Comparison of ENCODE assay signal across 11 cellular contexts in genomic region chrX:53085661-53086229, GRCh38. TPM values are rescaled to one million over a fixed set of nuclear protein-coding genes. Genes with fewer than 3 reads are reported as not detected.
A peak's percentile ranks its signal among the peaks of the same experiment; 100 is the strongest.
DNase-seq lines count a peak whose midpoint lies in the region; ATAC-seq and TF ChIP-seq lines count a peak whose summit lies in the region.
"Had no signal": no experiment of that assay in that cellular context is flagged by ENCODE, and none has a peak within 500 bp of the region (broad histone marks: within the 10 kb centered on the region; RNA-seq: fewer than 3 reads in every experiment).

No MANE protein-coding gene starts in this region.

- H3K4me1 ChIP-seq in right atrium auricular region, result peaks cover 0 to 25% of the 10 kb centered on the region in 2 donors
- peaks cover 0 to 20% (median 5%) of the 10 kb centered on the region in 4 donors for H3K4me1 ChIP-seq in transverse colon
- H3K4me1 ChIP-seq in ovary (ENCODE audit: insufficient read depth), result peaks cover 3% of the 10 kb centered on the region

- no peak for TF ChIP-seq CTCF in right atrium auricular region (IDR thresholded peaks at IDR 0.05)
- no peak for TF ChIP-seq CTCF in transverse colon (IDR thresholded peaks at IDR 0.05)
- no peak for TF ChIP-seq CTCF in ovary (IDR thresholded peaks at IDR 0.05)

- H3K9me3 ChIP-seq in right atrium auricular region (no peaks in the 10 kb centered on the region), transverse colon (no peaks in the 10 kb centered on the region), ovary (no peaks in the 10 kb centered on the region)

- peaks cover 6% of the 10 kb centered on the region for H3K36me3 Mint-ChIP-seq in activated naive CD8-positive, alpha-beta T cell
- H3K36me3 Mint-ChIP-seq in memory B cell, result peaks cover 13% of the 10 kb centered on the region

- H3K4me1 Mint-ChIP-seq in activated naive CD8-positive, alpha-beta T cell (ENCODE audit: low read depth), result peaks cover 61% of the 10 kb centered on the region
- peaks cover 36% of the 10 kb centered on the region for H3K4me1 Mint-ChIP-seq in memory B cell

- TF ChIP-seq EP300 in transverse colon (IDR thresholded peaks at IDR 0.05; ENCODE audit: low read depth), result no peak
- no peak for TF ChIP-seq EP300 in ovary (IDR thresholded peaks at IDR 0.05)

- H3K27ac Mint-ChIP-seq in activated naive CD8-positive, alpha-beta T cell, result peak overlapping the region; percentile 70
- peak overlapping the region; percentile 86 for H3K27ac Mint-ChIP-seq in memory B cell

- no peak overlapping the region for H3K4me3 ChIP-seq in right atrium auricular region
- H3K4me3 ChIP-seq in transverse colon, result no peak overlapping the region
- H3K4me3 ChIP-seq in ovary, result no peak overlapping the region

- H3K36me3 ChIP-seq in right atrium auricular region (peaks cover 14% of the 10 kb centered on the region), transverse colon (no peaks in the 10 kb centered on the region), ovary (no peaks in the 10 kb centered on the region)

- in situ Hi-C loops in transverse colon (cut with MboI; ENCODE audit: low pct_ligation_motif_present in 1 of 4, low pct_unique_long_range_greater_than_20kb in 1 of 4, low sequenced_read_pairs in 3 of 4), result no loop called here

- H3K27ac ChIP-seq in right atrium auricular region (peak overlapping the region; percentile 84 to 89), transverse colon (peak overlapping the region in 3 of 4 donors; percentile 31 to 95 (median 89)), ovary (no peak overlapping the region)

- intact Hi-C loops in Right ventricle myocardium superior (cut with DNase I) (no loop called here), transverse colon (cut with DNase I; ENCODE audit: low total_unique reads) (no loop called here), ovary (cut with DNase I) (no loop called here)

- no peak for DNase-seq in right atrium auricular region (ENCODE audit: low spot score)
- no peak for DNase-seq in Right ventricle myocardium superior
- no peak for DNase-seq in memory B cell (ENCODE audit: low spot score in 2 of 2)
- DNase-seq in transverse colon, result no peak
- no peak for DNase-seq in ovary
- no peak for DNase-seq in OCI-M1 (lab: John Stamatoyannopoulos, UW)
- DNase-seq: cortex of kidney, DMS79, MV-4-11 had no signal

- no peak for TF ChIP-seq POLR2A in transverse colon (IDR thresholded peaks at IDR 0.05)
- TF ChIP-seq POLR2A in ovary (IDR thresholded peaks at IDR 0.05), result no peak

- H3K27me3 Mint-ChIP-seq in activated naive CD8-positive, alpha-beta T cell, result no peaks in the 10 kb centered on the region
- H3K27me3 Mint-ChIP-seq in memory B cell, result no peaks in the 10 kb centered on the region

- 80 to 86% methylated on average over 1 to 17 of the region's 17 CpGs for WGBS in transverse colon (ENCODE audit: low coverage in 1 of 2), 2 donors
- WGBS in ovary, 3 donors, result 58 to 68% (median 63%) methylated on average over 17 of the region's 17 CpGs

- H3K27me3 ChIP-seq in right atrium auricular region (no peaks in the 10 kb centered on the region), transverse colon (no peaks in the 10 kb centered on the region), ovary (no peaks in the 10 kb centered on the region)

- H3K4me3 Mint-ChIP-seq in activated naive CD8-positive, alpha-beta T cell, result peak overlapping the region; percentile 65
- no peak overlapping the region for H3K4me3 Mint-ChIP-seq in memory B cell

- ATAC-seq in Right ventricle myocardium superior (ENCODE audit: poor library complexity), result no peak
- ATAC-seq in memory B cell (ENCODE audit: low read depth), result no peak
- ATAC-seq in HG02798 (IDR thresholded peaks at IDR 0.05; ENCODE audit: poor library complexity, unreplicated experiment), result no peak

- no peaks in the 10 kb centered on the region for H3K9me3 Mint-ChIP-seq in activated naive CD8-positive, alpha-beta T cell (ENCODE audit: low read depth)
- no peaks in the 10 kb centered on the region for H3K9me3 Mint-ChIP-seq in memory B cell

RNA-seq across cellular contexts. Expression of gene TSPYL2, which starts 3.6 kb away (rescaled TPM):
- total RNA-seq in right atrium auricular region (10 to 100 TPM; 39.9 to 44.0 TPM), Right ventricle myocardium superior (33.4 TPM), transverse colon (10 to 100 TPM; 15.7 to 41.6 (median 23.1) TPM), ovary (100 to 1,000 TPM; 104 to 232 (median 166) TPM)
- 100 to 1,000 TPM; 167 to 185 TPM for polyA plus RNA-seq in ovary

RNA-seq across cellular contexts. Expression of gene KANTR, which starts 8.2 kb away (rescaled TPM):
- total RNA-seq in right atrium auricular region (1 to 10 TPM; 3.3 to 6.0 TPM), Right ventricle myocardium superior (3.6 TPM), transverse colon (100 to 1,000 TPM in 1 of 4 donors, 10 to 100 TPM in 3; 13.4 to 141 (median 17.9) TPM), ovary (10 to 100 TPM; 12.8 to 21.0 (median 15.3) TPM)
- 1 to 10 TPM; 7.5 to 8.4 TPM for polyA plus RNA-seq in ovary

RNA-seq across cellular contexts. Expression of gene GPR173, which starts 37.2 kb away (rescaled TPM):
- 1 to 10 TPM in 1 of 2 donors, under 1 TPM in 1; 0.93 to 2.4 TPM for total RNA-seq in right atrium auricular region
- total RNA-seq in Right ventricle myocardium superior, result 0.67 TPM
- 1 to 10 TPM in 2 of 4 donors, under 1 TPM in 2; 0.27 to 5.2 (median 1.1) TPM for total RNA-seq in transverse colon
- total RNA-seq in ovary, result 10 to 100 TPM in 3 of 7 donors, 1 to 10 TPM in 4; 2.9 to 15.6 (median 8.4) TPM
- polyA plus RNA-seq in ovary, result 1 to 10 TPM; 4.0 to 4.1 TPM

Comparison
In these comparisons a context has a peak if more than half of its experiments do, and no peak if none do; other contexts are left out.
1. H3K27ac ChIP-seq: peak in right atrium auricular region (2 of 2) and transverse colon (3 of 4); none in ovary (0 of 2).